ENCODE assay signal across 1 cellular context in genomic region chr5:758698-759053, GRCh38.
TF ChIP-seq lines count a peak whose summit lies in the region.

No MANE protein-coding gene starts in this region.

TF ChIP-seq in H1, 55 proteins besides CTCF, POLR2A, EP300 and RAD21:
- TF ChIP-seq SP4 (IDR thresholded peaks at IDR 0.05; ENCODE audit: low read length): no peak
- no peak for TF ChIP-seq BCL11A (IDR thresholded peaks at IDR 0.05; ENCODE audit: low read depth in 2 of 2, low read length in 2 of 2)
- TF ChIP-seq HDAC2 (IDR thresholded peaks at IDR 0.05; ENCODE audit: borderline replicate concordance in 1 of 2, low read depth in 2 of 2, low read length in 2 of 2): no peak
- no peak for TF ChIP-seq KDM5A (IDR thresholded peaks at IDR 0.05; ENCODE audit: low read length)
- no peak for TF ChIP-seq CBX5 (IDR thresholded peaks at IDR 0.05; ENCODE audit: low read depth, low read length)
- TF ChIP-seq SP2 (IDR thresholded peaks at IDR 0.05; ENCODE audit: low read length): no peak
- no peak for TF ChIP-seq FOSL1 (IDR thresholded peaks at IDR 0.05; ENCODE audit: insufficient read depth, low read depth, low read length)
- TF ChIP-seq BRCA1 (IDR thresholded peaks at IDR 0.05; ENCODE audit: low read depth, low read length): no peak
- TF ChIP-seq SP1 (IDR thresholded peaks at IDR 0.05; ENCODE audit: low read depth, low read length): no peak
- no peak for TF ChIP-seq CHD7 (IDR thresholded peaks at IDR 0.05; ENCODE audit: insufficient replicate concordance, low read length)
- no peak for TF ChIP-seq CTBP2 (IDR thresholded peaks at IDR 0.05; ENCODE audit: borderline replicate concordance, insufficient read depth, insufficient read length, low read length)
- TF ChIP-seq POU5F1 (IDR thresholded peaks at IDR 0.05; ENCODE audit: low read depth, low read length): no peak
- no peak for TF ChIP-seq TAF1 (IDR thresholded peaks at IDR 0.05; ENCODE audit: low read depth, low read length)
- TF ChIP-seq SIN3A (conservative IDR thresholded peaks at IDR 0.05 in 1 of 2, IDR thresholded peaks at IDR 0.05 in 1 of 2; ENCODE audit: low read depth in 1 of 2, low read length in 2 of 2): no peak
- no peak for TF ChIP-seq HDAC6 (IDR thresholded peaks at IDR 0.05; ENCODE audit: low read depth, low read length)
- TF ChIP-seq ZNF274 (IDR thresholded peaks at IDR 0.05; ENCODE audit: borderline replicate concordance, extremely low read depth, low read length): no peak
- TF ChIP-seq SIRT6 (IDR thresholded peaks at IDR 0.05; ENCODE audit: low read length): no peak
